ENCODE assay signal across 1 cellular context in genomic region chr20:34875657-34876160, GRCh38.
TF ChIP-seq lines count a peak whose summit lies in the region.

No MANE protein-coding gene starts in this region.

TF ChIP-seq in HepG2, 621 proteins besides CTCF, POLR2A, EP300 and RAD21 (continued from another document and continues in another):
- TF ChIP-seq ZBTB40 (IDR thresholded peaks at IDR 0.05), result no peak
- TF ChIP-seq ZBTB40 (CRISPR knock-in tag; IDR thresholded peaks at IDR 0.05), result no peak
- TF ChIP-seq IRF1 (CRISPR knock-in tag; IDR thresholded peaks at IDR 0.05; ENCODE audit: low read depth), result no peak
- no peak for TF ChIP-seq ZNF337 (CRISPR knock-in tag; IDR thresholded peaks at IDR 0.05; ENCODE audit: borderline replicate concordance, low read depth)
- peak; percentile 88 for TF ChIP-seq IRF2 (CRISPR knock-in tag; IDR thresholded peaks at IDR 0.05)
- TF ChIP-seq PHF20 (CRISPR knock-in tag; IDR thresholded peaks at IDR 0.05), result no peak; the same call in 1 of the 2 replicates
- no peak for TF ChIP-seq HMGA1 (CRISPR knock-in tag; conservative IDR thresholded peaks at IDR 0.05)
- TF ChIP-seq ZNF772 (CRISPR knock-in tag; IDR thresholded peaks at IDR 0.05), result peak; percentile 15; the same call in 1 of the 2 replicates
- peak; percentile 36; the same call in 1 of the 2 replicates for TF ChIP-seq TFDP1 (CRISPR knock-in tag; IDR thresholded peaks at IDR 0.05; ENCODE audit: borderline replicate concordance)
- no peak for TF ChIP-seq ZNF839 (CRISPR knock-in tag; IDR thresholded peaks at IDR 0.05; ENCODE audit: borderline replicate concordance)
- TF ChIP-seq SNAPC2 (CRISPR knock-in tag; IDR thresholded peaks at IDR 0.05), result no peak
- no peak for TF ChIP-seq ATF4 (CRISPR knock-in tag; IDR thresholded peaks at IDR 0.05)
- no peak for TF ChIP-seq ZNF121 (CRISPR knock-in tag; IDR thresholded peaks at IDR 0.05)
- TF ChIP-seq ZBTB25 (CRISPR knock-in tag; IDR thresholded peaks at IDR 0.05), result no peak
- no peak for TF ChIP-seq FLYWCH1 (CRISPR knock-in tag; IDR thresholded peaks at IDR 0.05)
- no peak for TF ChIP-seq SAP130 (CRISPR knock-in tag; IDR thresholded peaks at IDR 0.05; ENCODE audit: low read depth)
- no peak for TF ChIP-seq ZFP41 (CRISPR knock-in tag; IDR thresholded peaks at IDR 0.05; ENCODE audit: borderline replicate concordance)
- TF ChIP-seq ZNF781 (CRISPR knock-in tag; IDR thresholded peaks at IDR 0.05; ENCODE audit: borderline replicate concordance, not compliant biosample characterization), result no peak
- no peak for TF ChIP-seq TBP (CRISPR knock-in tag; IDR thresholded peaks at IDR 0.05)
- TF ChIP-seq RXRA (CRISPR knock-in tag; IDR thresholded peaks at IDR 0.05), result peak; percentile 55; the same call in 1 of the 2 replicates
- no peak; the same call in 1 of the 2 replicates for TF ChIP-seq SNAPC4 (CRISPR knock-in tag; IDR thresholded peaks at IDR 0.05)
- no peak for TF ChIP-seq POGZ (CRISPR knock-in tag; IDR thresholded peaks at IDR 0.05)
- no peak for TF ChIP-seq AFF4 (CRISPR knock-in tag; IDR thresholded peaks at IDR 0.05)
- TF ChIP-seq ZNF274 (CRISPR knock-in tag; IDR thresholded peaks at IDR 0.05), result no peak
- no peak for TF ChIP-seq ZNF30 (CRISPR knock-in tag; IDR thresholded peaks at IDR 0.05)
- no peak for TF ChIP-seq ZNF282 (IDR thresholded peaks at IDR 0.05; ENCODE audit: partially characterized antibody)
- TF ChIP-seq FIP1L1 (IDR thresholded peaks at IDR 0.05; ENCODE audit: borderline replicate concordance, insufficient read depth, low read depth, low read length), result no peak
- TF ChIP-seq ZMYM3 (CRISPR knock-in tag; IDR thresholded peaks at IDR 0.05), result no peak; the same call in 1 of the 2 replicates
- no peak for TF ChIP-seq ZNF619 (CRISPR knock-in tag; IDR thresholded peaks at IDR 0.05)
- TF ChIP-seq HIVEP1 (CRISPR knock-in tag; IDR thresholded peaks at IDR 0.05), result no peak
- no peak for TF ChIP-seq TMF1 (CRISPR knock-in tag; IDR thresholded peaks at IDR 0.05; ENCODE audit: low read depth)
- TF ChIP-seq POLR2AphosphoS2 (IDR thresholded peaks at IDR 0.05; ENCODE audit: low read depth, low read length), result no peak
- TF ChIP-seq ZNF737 (CRISPR knock-in tag; IDR thresholded peaks at IDR 0.05; ENCODE audit: borderline replicate concordance), result no peak
- TF ChIP-seq ZBTB39 (CRISPR knock-in tag; IDR thresholded peaks at IDR 0.05), result 0 out of 2 replicates have a peak, but pooled peaks have one; percentile 29
- TF ChIP-seq ZNF496 (CRISPR knock-in tag; IDR thresholded peaks at IDR 0.05; ENCODE audit: insufficient replicate concordance), result no peak
